In the genomic region with DNA sequence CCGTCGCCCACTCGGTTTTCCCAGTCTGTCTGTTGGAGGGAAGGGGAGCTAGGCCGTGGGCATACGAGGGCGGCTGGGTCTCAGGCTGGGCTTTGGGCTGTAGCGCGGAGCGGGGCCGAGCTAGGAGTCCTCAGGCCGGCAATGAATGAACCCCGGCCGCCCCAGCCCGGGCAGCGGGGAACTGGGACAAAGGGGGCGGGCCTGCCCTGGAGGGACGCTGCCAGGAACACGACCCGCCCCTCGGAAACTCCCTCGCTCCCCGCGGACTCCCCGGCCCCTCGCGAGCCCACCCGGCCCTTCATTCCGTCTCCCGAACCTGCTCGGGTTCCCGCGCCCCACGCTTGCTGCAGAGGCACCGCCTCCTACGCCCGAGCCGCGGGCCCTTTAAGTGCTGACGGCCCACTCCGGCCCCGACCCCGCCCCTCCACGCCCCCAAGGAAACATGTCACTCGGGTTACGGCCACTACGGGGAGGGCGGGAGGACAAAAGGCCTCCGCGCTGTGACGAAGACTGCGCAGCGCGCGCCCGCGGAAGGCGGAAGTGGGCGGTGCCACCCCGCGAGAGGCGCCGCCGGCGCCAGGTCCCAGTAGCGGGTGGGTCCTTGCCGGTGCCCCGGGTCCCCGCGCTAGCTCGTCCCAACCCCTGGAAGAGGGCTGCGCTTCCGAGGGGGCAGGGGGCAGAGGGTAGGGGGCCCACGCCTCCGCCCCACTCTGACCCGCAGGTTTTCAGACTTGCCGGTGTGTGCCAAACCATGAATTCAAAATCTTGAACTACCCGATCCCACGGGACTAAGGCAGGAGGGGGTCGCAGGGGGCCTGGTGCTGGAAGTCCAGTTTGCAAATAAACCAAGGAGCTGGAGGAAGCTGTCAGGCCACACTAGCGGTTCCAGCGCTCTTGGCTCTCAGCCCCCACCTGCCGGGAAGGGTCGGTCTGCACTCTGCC, we compare ENCODE assay signal across 1 cellular context.
TF ChIP-seq lines count a peak whose summit lies in the region.

A gene (minus strand): TSS at position 359 of the 942 bp plus-strand sequence. CDS start 1,747 bp downstream, outside the sequence.

TF ChIP-seq in H1, 55 proteins besides CTCF, POLR2A, EP300 and RAD21:
- TF ChIP-seq SIN3A (conservative IDR thresholded peaks at IDR 0.05 in 1 of 2, IDR thresholded peaks at IDR 0.05 in 1 of 2; ENCODE audit: low read depth in 1 of 2, low read length in 2 of 2) (peak in 1 of 2 experiments; percentile 60; a peak in 1 of 4 replicates), BCL11A (IDR thresholded peaks at IDR 0.05; ENCODE audit: low read depth in 2 of 2, low read length in 2 of 2) (no peak), SP1 (IDR thresholded peaks at IDR 0.05; ENCODE audit: low read depth, low read length) (no peak), ASH2L (IDR thresholded peaks at IDR 0.05; ENCODE audit: low read length) (peak; percentile 45), PHF8 (conservative IDR thresholded peaks at IDR 0.05; ENCODE audit: low read depth, low read length) (peak; percentile 56), TAF7 (optimal IDR thresholded peaks at IDR 0.05; ENCODE audit: borderline replicate concordance, low read depth, low read length) (peak; percentile 13), TAF1 (IDR thresholded peaks at IDR 0.05; ENCODE audit: low read depth, low read length) (peak; percentile 23; the same call in 1 of the 2 replicates), CREB1 (IDR thresholded peaks at IDR 0.05) (peak; percentile 81), HDAC2 (IDR thresholded peaks at IDR 0.05; ENCODE audit: borderline replicate concordance in 1 of 2, low read depth in 2 of 2, low read length in 2 of 2) (peak; percentile 21 to 75; a peak in 3 of 4 replicates), BACH1 (IDR thresholded peaks at IDR 0.05; ENCODE audit: low read length) (peak; percentile 86)
- TF ChIP-seq, protein P1, sequence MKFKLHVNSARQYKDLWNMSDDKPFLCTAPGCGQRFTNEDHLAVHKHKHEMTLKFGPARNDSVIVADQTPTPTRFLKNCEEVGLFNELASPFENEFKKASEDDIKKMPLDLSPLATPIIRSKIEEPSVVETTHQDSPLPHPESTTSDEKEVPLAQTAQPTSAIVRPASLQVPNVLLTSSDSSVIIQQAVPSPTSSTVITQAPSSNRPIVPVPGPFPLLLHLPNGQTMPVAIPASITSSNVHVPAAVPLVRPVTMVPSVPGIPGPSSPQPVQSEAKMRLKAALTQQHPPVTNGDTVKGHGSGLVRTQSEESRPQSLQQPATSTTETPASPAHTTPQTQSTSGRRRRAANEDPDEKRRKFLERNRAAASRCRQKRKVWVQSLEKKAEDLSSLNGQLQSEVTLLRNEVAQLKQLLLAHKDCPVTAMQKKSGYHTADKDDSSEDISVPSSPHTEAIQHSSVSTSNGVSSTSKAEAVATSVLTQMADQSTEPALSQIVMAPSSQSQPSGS (IDR thresholded peaks at IDR 0.05; ENCODE audit: low read length) = peak; percentile 60; the same call in 1 of the 2 replicates
- TF ChIP-seq, protein P2, sequence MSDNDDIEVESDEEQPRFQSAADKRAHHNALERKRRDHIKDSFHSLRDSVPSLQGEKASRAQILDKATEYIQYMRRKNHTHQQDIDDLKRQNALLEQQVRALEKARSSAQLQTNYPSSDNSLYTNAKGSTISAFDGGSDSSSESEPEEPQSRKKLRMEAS (IDR thresholded peaks at IDR 0.05) = 0 out of 2 replicates have a peak, but pooled peaks have one; percentile 12
- TF ChIP-seq, protein P3, sequence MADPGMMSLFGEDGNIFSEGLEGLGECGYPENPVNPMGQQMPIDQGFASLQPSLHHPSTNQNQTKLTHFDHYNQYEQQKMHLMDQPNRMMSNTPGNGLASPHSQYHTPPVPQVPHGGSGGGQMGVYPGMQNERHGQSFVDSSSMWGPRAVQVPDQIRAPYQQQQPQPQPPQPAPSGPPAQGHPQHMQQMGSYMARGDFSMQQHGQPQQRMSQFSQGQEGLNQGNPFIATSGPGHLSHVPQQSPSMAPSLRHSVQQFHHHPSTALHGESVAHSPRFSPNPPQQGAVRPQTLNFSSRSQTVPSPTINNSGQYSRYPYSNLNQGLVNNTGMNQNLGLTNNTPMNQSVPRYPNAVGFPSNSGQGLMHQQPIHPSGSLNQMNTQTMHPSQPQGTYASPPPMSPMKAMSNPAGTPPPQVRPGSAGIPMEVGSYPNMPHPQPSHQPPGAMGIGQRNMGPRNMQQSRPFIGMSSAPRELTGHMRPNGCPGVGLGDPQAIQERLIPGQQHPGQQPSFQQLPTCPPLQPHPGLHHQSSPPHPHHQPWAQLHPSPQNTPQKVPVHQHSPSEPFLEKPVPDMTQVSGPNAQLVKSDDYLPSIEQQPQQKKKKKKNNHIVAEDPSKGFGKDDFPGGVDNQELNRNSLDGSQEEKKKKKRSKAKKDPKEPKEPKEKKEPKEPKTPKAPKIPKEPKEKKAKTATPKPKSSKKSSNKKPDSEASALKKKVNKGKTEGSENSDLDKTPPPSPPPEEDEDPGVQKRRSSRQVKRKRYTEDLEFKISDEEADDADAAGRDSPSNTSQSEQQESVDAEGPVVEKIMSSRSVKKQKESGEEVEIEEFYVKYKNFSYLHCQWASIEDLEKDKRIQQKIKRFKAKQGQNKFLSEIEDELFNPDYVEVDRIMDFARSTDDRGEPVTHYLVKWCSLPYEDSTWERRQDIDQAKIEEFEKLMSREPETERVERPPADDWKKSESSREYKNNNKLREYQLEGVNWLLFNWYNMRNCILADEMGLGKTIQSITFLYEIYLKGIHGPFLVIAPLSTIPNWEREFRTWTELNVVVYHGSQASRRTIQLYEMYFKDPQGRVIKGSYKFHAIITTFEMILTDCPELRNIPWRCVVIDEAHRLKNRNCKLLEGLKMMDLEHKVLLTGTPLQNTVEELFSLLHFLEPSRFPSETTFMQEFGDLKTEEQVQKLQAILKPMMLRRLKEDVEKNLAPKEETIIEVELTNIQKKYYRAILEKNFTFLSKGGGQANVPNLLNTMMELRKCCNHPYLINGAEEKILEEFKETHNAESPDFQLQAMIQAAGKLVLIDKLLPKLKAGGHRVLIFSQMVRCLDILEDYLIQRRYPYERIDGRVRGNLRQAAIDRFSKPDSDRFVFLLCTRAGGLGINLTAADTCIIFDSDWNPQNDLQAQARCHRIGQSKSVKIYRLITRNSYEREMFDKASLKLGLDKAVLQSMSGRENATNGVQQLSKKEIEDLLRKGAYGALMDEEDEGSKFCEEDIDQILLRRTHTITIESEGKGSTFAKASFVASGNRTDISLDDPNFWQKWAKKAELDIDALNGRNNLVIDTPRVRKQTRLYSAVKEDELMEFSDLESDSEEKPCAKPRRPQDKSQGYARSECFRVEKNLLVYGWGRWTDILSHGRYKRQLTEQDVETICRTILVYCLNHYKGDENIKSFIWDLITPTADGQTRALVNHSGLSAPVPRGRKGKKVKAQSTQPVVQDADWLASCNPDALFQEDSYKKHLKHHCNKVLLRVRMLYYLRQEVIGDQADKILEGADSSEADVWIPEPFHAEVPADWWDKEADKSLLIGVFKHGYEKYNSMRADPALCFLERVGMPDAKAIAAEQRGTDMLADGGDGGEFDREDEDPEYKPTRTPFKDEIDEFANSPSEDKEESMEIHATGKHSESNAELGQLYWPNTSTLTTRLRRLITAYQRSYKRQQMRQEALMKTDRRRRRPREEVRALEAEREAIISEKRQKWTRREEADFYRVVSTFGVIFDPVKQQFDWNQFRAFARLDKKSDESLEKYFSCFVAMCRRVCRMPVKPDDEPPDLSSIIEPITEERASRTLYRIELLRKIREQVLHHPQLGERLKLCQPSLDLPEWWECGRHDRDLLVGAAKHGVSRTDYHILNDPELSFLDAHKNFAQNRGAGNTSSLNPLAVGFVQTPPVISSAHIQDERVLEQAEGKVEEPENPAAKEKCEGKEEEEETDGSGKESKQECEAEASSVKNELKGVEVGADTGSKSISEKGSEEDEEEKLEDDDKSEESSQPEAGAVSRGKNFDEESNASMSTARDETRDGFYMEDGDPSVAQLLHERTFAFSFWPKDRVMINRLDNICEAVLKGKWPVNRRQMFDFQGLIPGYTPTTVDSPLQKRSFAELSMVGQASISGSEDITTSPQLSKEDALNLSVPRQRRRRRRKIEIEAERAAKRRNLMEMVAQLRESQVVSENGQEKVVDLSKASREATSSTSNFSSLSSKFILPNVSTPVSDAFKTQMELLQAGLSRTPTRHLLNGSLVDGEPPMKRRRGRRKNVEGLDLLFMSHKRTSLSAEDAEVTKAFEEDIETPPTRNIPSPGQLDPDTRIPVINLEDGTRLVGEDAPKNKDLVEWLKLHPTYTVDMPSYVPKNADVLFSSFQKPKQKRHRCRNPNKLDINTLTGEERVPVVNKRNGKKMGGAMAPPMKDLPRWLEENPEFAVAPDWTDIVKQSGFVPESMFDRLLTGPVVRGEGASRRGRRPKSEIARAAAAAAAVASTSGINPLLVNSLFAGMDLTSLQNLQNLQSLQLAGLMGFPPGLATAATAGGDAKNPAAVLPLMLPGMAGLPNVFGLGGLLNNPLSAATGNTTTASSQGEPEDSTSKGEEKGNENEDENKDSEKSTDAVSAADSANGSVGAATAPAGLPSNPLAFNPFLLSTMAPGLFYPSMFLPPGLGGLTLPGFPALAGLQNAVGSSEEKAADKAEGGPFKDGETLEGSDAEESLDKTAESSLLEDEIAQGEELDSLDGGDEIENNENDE (IDR thresholded peaks at IDR 0.05; ENCODE audit: insufficient replicate concordance, low read length) = no peak
